ENCODE assay signal across 11 cellular contexts in the genomic region with DNA sequence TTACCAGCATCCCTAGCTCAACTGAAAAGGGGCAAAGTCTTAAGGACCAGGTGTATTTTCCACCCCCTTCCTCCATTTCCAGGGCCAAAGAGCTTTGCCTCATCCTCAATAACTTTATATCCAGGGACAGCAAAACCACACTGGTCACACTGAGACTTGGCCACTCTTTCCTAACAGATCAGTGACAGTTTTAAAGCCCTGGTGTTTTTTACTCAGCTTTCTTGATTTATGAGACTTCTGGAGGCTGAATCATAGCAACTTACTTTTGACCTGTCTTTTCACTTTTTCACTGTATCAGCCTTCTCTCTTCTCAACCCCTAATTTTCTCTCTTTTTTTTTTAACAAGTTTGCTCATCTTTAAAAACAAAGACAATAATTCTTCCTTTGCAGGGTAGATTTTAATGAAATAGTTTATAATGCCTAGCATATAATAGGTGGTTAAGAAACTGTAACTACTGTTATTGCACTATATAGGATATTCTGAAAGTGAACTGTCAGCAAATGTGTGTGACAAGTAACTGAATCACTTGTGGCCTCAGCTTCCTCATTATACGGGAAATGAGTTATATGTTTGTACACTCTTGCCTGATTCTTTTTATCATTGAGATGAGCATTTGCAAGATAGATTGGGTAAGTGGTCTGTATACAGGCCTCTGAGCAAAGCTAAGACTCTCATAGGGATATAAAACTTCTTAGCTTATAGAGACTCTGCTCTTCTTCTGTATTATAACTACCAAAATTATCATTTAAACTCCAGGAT. TPM values are rescaled to one million over a fixed set of nuclear protein-coding genes. Genes with fewer than 3 reads are reported as not detected.
DNase-seq lines count a peak whose midpoint lies in the region; ATAC-seq and TF ChIP-seq lines count a peak whose summit lies in the region.
"Had no signal": no experiment of that assay in that cellular context is flagged by ENCODE, and none has a peak within 500 bp of the region (broad histone marks: within the 10 kb centered on the region; RNA-seq: fewer than 3 reads in every experiment).

No MANE protein-coding gene starts in this region.

- H3K4me3 Mint-ChIP-seq in natural killer cell treated with Interleukin-12 subunit alpha and Interleukin-12 subunit beta and Interleukin-15 and Interleukin-18, amount 100 ng/mL, for 72 hours = peak overlapping the region; percentile 5

- H3K36me3 ChIP-seq in RWPE2 (ENCODE audit: low read depth) = no peaks in the 10 kb centered on the region
- H3K36me3 ChIP-seq: pancreas had no signal

- peak overlapping the region; percentile 25 to 52 for H3K27ac Mint-ChIP-seq in natural killer cell treated with Interleukin-12 subunit alpha and Interleukin-12 subunit beta and Interleukin-15 and Interleukin-18, amount 100 ng/mL, for 72 hours

- H3K4me1 ChIP-seq in RWPE2 (ENCODE audit: insufficient read depth, poor library complexity, severe bottlenecking) = peaks cover 16% of the 10 kb centered on the region
- H3K4me1 ChIP-seq: pancreas had no signal

- no peaks in the 10 kb centered on the region for H3K36me3 Mint-ChIP-seq in natural killer cell treated with Interleukin-12 subunit alpha and Interleukin-12 subunit beta and Interleukin-15 and Interleukin-18, amount 100 ng/mL, for 72 hours

- H3K4me3 ChIP-seq in RWPE2 (ENCODE audit: severe bottlenecking) = no peak overlapping the region
- H3K4me3 ChIP-seq: heart left ventricle, pancreas had no signal

- H3K27me3 Mint-ChIP-seq in natural killer cell treated with Interleukin-12 subunit alpha and Interleukin-12 subunit beta and Interleukin-15 and Interleukin-18, amount 100 ng/mL, for 72 hours = peaks cover 12% of the 10 kb centered on the region in 2 donors

- H3K9me3 Mint-ChIP-seq in natural killer cell treated with Interleukin-12 subunit alpha and Interleukin-12 subunit beta and Interleukin-15 and Interleukin-18, amount 100 ng/mL, for 72 hours = no peaks in the 10 kb centered on the region

- ATAC-seq in HG02938 (IDR thresholded peaks at IDR 0.05; ENCODE audit: unreplicated experiment) (peak; percentile 71), RWPE2 (ENCODE audit: low read depth) (0 out of 3 replicates have a peak, but pooled peaks have one; percentile 33), left ventricle myocardium superior (no peak)
- ATAC-seq in natural killer cell treated with Interleukin-12 subunit alpha and Interleukin-12 subunit beta and Interleukin-15 and Interleukin-18, amount 100 ng/mL, for 72 hours = peak; percentile 65 to 88

- intact Hi-C loops in left ventricle myocardium superior (cut with micrococcal nuclease) = no loop called here

- no peaks in the 10 kb centered on the region for H3K27me3 ChIP-seq in RWPE2 (ENCODE audit: insufficient read depth, poor library complexity, severe bottlenecking)
- H3K27me3 ChIP-seq: heart left ventricle, pancreas had no signal

- peak; percentile 2 for DNase-seq in SIG-M5 treated with dmso at 0.1 percent for 504 hours (lab: John Stamatoyannopoulos, UW; ENCODE audit: unreplicated experiment)
- no peak for DNase-seq in SIG-M5 (lab: John Stamatoyannopoulos, UW)
- no peak for DNase-seq in RWPE2 (ENCODE audit: low spot score)
- no peak for DNase-seq in natural killer cell treated with Interleukin-12 subunit alpha and Interleukin-12 subunit beta and Interleukin-15 and Interleukin-18, amount 100 ng/mL, for 72 hours (ENCODE audit: low spot score)
- DNase-seq in left ventricle myocardium superior = no peak
- no peak for DNase-seq in NCI-H2196 (lab: John Stamatoyannopoulos, UW; ENCODE audit: unreplicated experiment)
- DNase-seq in COR-L47 (lab: John Stamatoyannopoulos, UW) = no peak
- DNase-seq: heart left ventricle, pancreas had no signal

- H3K9me3 ChIP-seq in RWPE2 (ENCODE audit: severe bottlenecking) = no peaks in the 10 kb centered on the region
- H3K9me3 ChIP-seq: heart left ventricle, pancreas had no signal

- H3K4me1 Mint-ChIP-seq in natural killer cell treated with Interleukin-12 subunit alpha and Interleukin-12 subunit beta and Interleukin-15 and Interleukin-18, amount 100 ng/mL, for 72 hours (ENCODE audit: low read depth in 2 of 2) = peaks cover 9 to 14% of the 10 kb centered on the region in 2 donors

- TF ChIP-seq CTCF in RWPE2 (IDR thresholded peaks at IDR 0.05; ENCODE audit: poor library complexity, severe bottlenecking) = no peak

- peak overlapping the region; percentile 20 for H3K27ac ChIP-seq in RWPE2 (ENCODE audit: poor library complexity, severe bottlenecking)
- H3K27ac ChIP-seq: 22Rv1, pancreas had no signal

RNA-seq across cellular contexts. Expression of gene DYNLT5, which starts 19.7 kb away (rescaled TPM):
- not detected for total RNA-seq in natural killer cell treated with Interleukin-12 subunit alpha and Interleukin-12 subunit beta and Interleukin-15 and Interleukin-18, amount 100 ng/mL, for 72 hours
- total RNA-seq in left ventricle myocardium superior = 2.2 TPM
